Comparison of ENCODE assay signal across 33 cellular contexts in the genomic region with DNA sequence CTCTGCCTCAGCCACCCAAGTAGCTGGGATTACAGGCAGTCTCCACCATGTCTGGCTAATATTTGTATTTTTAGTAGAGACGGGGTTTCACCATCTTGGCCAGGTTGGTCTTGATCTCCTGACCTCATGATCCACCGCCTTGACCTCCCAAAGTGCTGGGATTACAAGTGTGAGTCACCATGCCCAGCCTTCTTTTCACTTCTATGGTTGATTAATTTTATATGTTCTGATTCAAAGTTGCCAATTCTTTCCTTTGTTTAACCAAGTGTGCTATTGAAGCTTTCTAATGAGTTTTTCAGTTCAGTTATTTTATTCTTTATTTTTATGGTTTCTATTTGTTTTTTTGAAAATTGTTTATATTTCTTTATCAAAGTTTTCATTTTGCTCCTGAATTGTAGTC.
DNase-seq lines count a peak whose midpoint lies in the region; ATAC-seq, FAIRE-seq and TF ChIP-seq lines count a peak whose summit lies in the region.
"Had no signal": no experiment of that assay in that cellular context is flagged by ENCODE, and none has a peak within 500 bp of the region (broad histone marks: within the 10 kb centered on the region; RNA-seq: fewer than 3 reads in every experiment).

No MANE protein-coding gene starts in this region.

- no peaks in the 10 kb centered on the region for H3K4me1 ChIP-seq in HepG2 (ENCODE audit: insufficient read depth, low read length)
- H3K4me1 ChIP-seq in right lobe of liver = no peaks in the 10 kb centered on the region
- no peaks in the 10 kb centered on the region for H3K4me1 ChIP-seq in HEK293 (ENCODE audit: control insufficient read depth, insufficient read depth, low read length)
- H3K4me1 ChIP-seq: A549; BE2C; BLaER1; BLaER1 treated with 17β-estradiol and CSF1 and Interleukin-3, amounts not matched to agents 10 nM and 100 nM; Caco-2 had no signal

- H3K36me3 ChIP-seq in HepG2 (replicated peaks in 1 of 2; ENCODE audit: control insufficient read depth in 1 of 2, insufficient read depth in 2 of 2, low read length in 2 of 2) (no peaks in the 10 kb centered on the region), right lobe of liver (no peaks in the 10 kb centered on the region), HEK293 (ENCODE audit: control insufficient read depth in 2 of 2, insufficient read depth in 1 of 2, low read length in 2 of 2) (no peaks in the 10 kb centered on the region)
- H3K36me3 ChIP-seq: BE2C; BLaER1; BLaER1 treated with 17β-estradiol and CSF1 and Interleukin-3, amounts not matched to agents 10 nM and 100 nM had no signal

- POLR2A ChIA-PET in HepG2 (lab: Yijun Ruan, JAX) = no interaction called here
- POLR2A ChIA-PET in HEK293 (lab: Yijun Ruan, JAX) = no interaction called here
- POLR2A ChIA-PET in activated CD4-positive, alpha-beta memory T cell treated with anti-CD3 and anti-CD28 coated beads for 36 hours (lab: Charles Lee) = no interaction called here

- CTCF ChIA-PET in HepG2 (lab: Yijun Ruan, JAX; ENCODE audit: low intra/inter-chr PET ratio, low total read pairs) = no interaction called here
- CTCF ChIA-PET in HEK293 (lab: Yijun Ruan, JAX) = no interaction called here
- CTCF ChIA-PET in activated CD4-positive, alpha-beta memory T cell treated with anti-CD3 and anti-CD28 coated beads for 36 hours (lab: Charles Lee) = no interaction called here

- H3K4me3 ChIP-seq in HepG2 (replicated peaks in 1 of 3; ENCODE audit: insufficient read depth in 1 of 3, low read depth in 2 of 3, low read length in 3 of 3) (no peak overlapping the region), right lobe of liver (no peak overlapping the region), HEK293 (ENCODE audit: low read depth, low read length) (no peak overlapping the region)
- H3K4me3 ChIP-seq: A549; BLaER1; BLaER1 treated with 17β-estradiol and CSF1 and Interleukin-3, amounts not matched to agents 10 nM and 100 nM had no signal

- intact Hi-C loops in HepG2 (cut with micrococcal nuclease; ENCODE audit: unreplicated experiment) = no loop called here
- intact Hi-C loops in right lobe of liver (cut with DNase I) = no loop called here
- intact Hi-C loops in activated CD4-positive, alpha-beta memory T cell treated with anti-CD3 and anti-CD28 coated beads for 36 hours (cut with micrococcal nuclease) = no loop called here

- no peak for TF ChIP-seq EP300 in HepG2 (IDR thresholded peaks at IDR 0.05; ENCODE audit: low read depth in 2 of 2, low read length in 2 of 2)
- no peak for TF ChIP-seq EP300 in HepG2 (CRISPR knock-in tag; IDR thresholded peaks at IDR 0.05; ENCODE audit: borderline replicate concordance)

- ATAC-seq in HepG2 = no peak
- ATAC-seq in right lobe of liver = no peak
- ATAC-seq: A549; CD8-positive, alpha-beta T cell had no signal

- H2AFZ ChIP-seq in HepG2 (ENCODE audit: low read length) = no peak overlapping the region

- H3K4me3 Mint-ChIP-seq in activated CD4-positive, alpha-beta memory T cell treated with anti-CD3 and anti-CD28 coated beads for 36 hours = no peak overlapping the region
- H3K4me3 Mint-ChIP-seq: B cell; CD14-positive monocyte; CD4-positive, alpha-beta memory T cell; CD4-positive, alpha-beta T cell; CD4-positive, CD25-positive, alpha-beta regulatory T cell; CD8-positive, alpha-beta memory T cell; CD8-positive, alpha-beta T cell had no signal

- no peaks in the 10 kb centered on the region for H3K4me1 Mint-ChIP-seq in activated CD4-positive, alpha-beta memory T cell treated with anti-CD3 and anti-CD28 coated beads for 36 hours (ENCODE audit: low read depth)
- H3K4me1 Mint-ChIP-seq: B cell; CD14-positive monocyte; CD4-positive, alpha-beta memory T cell; CD4-positive, CD25-positive, alpha-beta regulatory T cell; CD8-positive, alpha-beta memory T cell had no signal

- no peaks in the 10 kb centered on the region for H4K20me1 ChIP-seq in HepG2 (ENCODE audit: insufficient read depth, low read length)
- H4K20me1 ChIP-seq: BLaER1; BLaER1 treated with 17β-estradiol and CSF1 and Interleukin-3, amounts not matched to agents 10 nM and 100 nM had no signal

- H3K4me2 ChIP-seq in HepG2 (ENCODE audit: low read depth, low read length) = no peak overlapping the region
- H3K4me2 ChIP-seq: A549; BLaER1; BLaER1 treated with 17β-estradiol and CSF1 and Interleukin-3, amounts not matched to agents 10 nM and 100 nM had no signal

- H3K27me3 ChIP-seq in HepG2 (ENCODE audit: control insufficient read depth in 1 of 2, insufficient read depth in 2 of 2, low read length in 2 of 2) = no peaks in the 10 kb centered on the region
- no peaks in the 10 kb centered on the region for H3K27me3 ChIP-seq in right lobe of liver
- H3K27me3 ChIP-seq: BE2C; BLaER1; BLaER1 treated with 17β-estradiol and CSF1 and Interleukin-3, amounts not matched to agents 10 nM and 100 nM had no signal

- H3K9me3 ChIP-seq in HepG2 (ENCODE audit: low read length) (peaks cover 22% of the 10 kb centered on the region; the same call in 1 of the 2 replicates), right lobe of liver (no peaks in the 10 kb centered on the region), HEK293 (ENCODE audit: control insufficient read depth, insufficient read depth, low read depth, low read length) (no peaks in the 10 kb centered on the region)
- H3K9me3 ChIP-seq: A549, BE2C had no signal

- TF ChIP-seq RAD21 in HepG2 (CRISPR knock-in tag; IDR thresholded peaks at IDR 0.05) = no peak

- TF ChIP-seq CTCF in HepG2 (CRISPR knock-in tag; IDR thresholded peaks at IDR 0.05) (no peak), right lobe of liver (IDR thresholded peaks at IDR 0.05) (no peak), HEK293 (tag by site-specific recombination; IDR thresholded peaks at IDR 0.05) (no peak)

- no peak for FAIRE-seq in HepG2 (lab: Jason Lieb, UNC)
- FAIRE-seq: A204.1, A549, D721Med had no signal

- in situ Hi-C loops in HepG2 (cut with HindIII; ENCODE audit: extremely low pct_ligation_motif_present, low pct_unique_long_range_greater_than_20kb) = no loop called here

- no peak overlapping the region for H3K9ac ChIP-seq in HepG2 (ENCODE audit: insufficient read depth, low read depth, low read length)
- H3K9ac ChIP-seq: BLaER1; BLaER1 treated with 17β-estradiol and CSF1 and Interleukin-3, amounts not matched to agents 10 nM and 100 nM had no signal

- DNase-seq in HepG2 (ENCODE audit: low spot score) (no peak), right lobe of liver (no peak)
- DNase-seq in activated CD4-positive, alpha-beta memory T cell treated with anti-CD3 and anti-CD28 coated beads for 36 hours = no peak
- DNase-seq: 8988T; ACHN; AML-193; BE2C; C1 segment of cervical spinal cord; Caco-2; Calu3; CD4-positive, alpha-beta memory T cell; CD4-positive, alpha-beta T cell; CD4-positive, CD25-positive, alpha-beta regulatory T cell; CD8-positive, alpha-beta memory T cell; CD8-positive, alpha-beta T cell; COR-L47; DMS 273 treated with DMSO at 0.1 percent for 48 hours; DMS153; DMS53; DMS79; DMS79 treated with DMSO at 0.1 percent for 48 hours; DND-41; EL had no signal

- TF ChIP-seq POLR2A in HepG2 (IDR thresholded peaks at IDR 0.05; ENCODE audit: insufficient read depth in 1 of 2, low read depth in 2 of 2, low read length in 2 of 2) (no peak), right lobe of liver (IDR thresholded peaks at IDR 0.05) (no peak)

- no peaks in the 10 kb centered on the region for H3K79me2 ChIP-seq in HepG2 (ENCODE audit: insufficient read depth, low read length)

- H3K9me3 Mint-ChIP-seq in activated CD4-positive, alpha-beta memory T cell treated with anti-CD3 and anti-CD28 coated beads for 36 hours = peaks cover 20% of the 10 kb centered on the region

- 11% methylated on average over 2 of the region's 2 CpGs for WGBS in HepG2 (ENCODE audit: low lambda C conversion rate)
- WGBS in right lobe of liver (ENCODE audit: insufficient coverage, low coverage, low lambda C conversion rate, missing lambda C conversion rate) = 82% methylated on average over 2 of the region's 2 CpGs

- no peaks in the 10 kb centered on the region for H3K36me3 Mint-ChIP-seq in activated CD4-positive, alpha-beta memory T cell treated with anti-CD3 and anti-CD28 coated beads for 36 hours
- H3K36me3 Mint-ChIP-seq: CD14-positive monocyte; CD4-positive, alpha-beta memory T cell; CD4-positive, CD25-positive, alpha-beta regulatory T cell; CD8-positive, alpha-beta memory T cell; CD8-positive, alpha-beta T cell had no signal

- H3K27ac Mint-ChIP-seq in activated CD4-positive, alpha-beta memory T cell treated with anti-CD3 and anti-CD28 coated beads for 36 hours = no peak overlapping the region
- H3K27ac Mint-ChIP-seq: B cell; CD4-positive, alpha-beta memory T cell; CD4-positive, alpha-beta T cell; CD4-positive, CD25-positive, alpha-beta regulatory T cell; CD8-positive, alpha-beta memory T cell; CD8-positive, alpha-beta T cell had no signal

- no TSS peak for BruUV-seq in HepG2 (replicated peaks; lab: Mats Ljungman, UMichigan)

- no peaks in the 10 kb centered on the region for H3K27me3 Mint-ChIP-seq in activated CD4-positive, alpha-beta memory T cell treated with anti-CD3 and anti-CD28 coated beads for 36 hours
- H3K27me3 Mint-ChIP-seq: B cell; CD4-positive, alpha-beta memory T cell; CD4-positive, alpha-beta T cell; CD4-positive, CD25-positive, alpha-beta regulatory T cell; CD8-positive, alpha-beta memory T cell had no signal

- no peak overlapping the region for H3K27ac ChIP-seq in HepG2 (ENCODE audit: extremely low read length, insufficient read depth, low read length)
- H3K27ac ChIP-seq in right lobe of liver = no peak overlapping the region
- no peak overlapping the region for H3K27ac ChIP-seq in HEK293 (ENCODE audit: extremely low read depth, low read depth, low read length)
- H3K27ac ChIP-seq: 22Rv1; A549; BLaER1; BLaER1 treated with 17β-estradiol and CSF1 and Interleukin-3, amounts not matched to agents 10 nM and 100 nM; C4-2B had no signal

TF ChIP-seq in HepG2, 621 proteins besides CTCF, POLR2A, EP300 and RAD21:
- TF ChIP-seq TOE1 (CRISPR knock-in tag; IDR thresholded peaks at IDR 0.05) (no peak), ZNF160 (CRISPR knock-in tag; IDR thresholded peaks at IDR 0.05) (peak; percentile 99)

TF ChIP-seq in HEK293, 187 proteins besides CTCF, POLR2A, EP300 and RAD21:
- TF ChIP-seq ZNF274 (IDR thresholded peaks at IDR 0.05; ENCODE audit: low read length) = no peak
- TF ChIP-seq ZNF274 (tag by site-specific recombination; IDR thresholded peaks at IDR 0.05; ENCODE audit: borderline replicate concordance) = no peak
- TF ChIP-seq SETDB1 (IDR thresholded peaks at IDR 0.05; ENCODE audit: insufficient read length, low read length) = peak; percentile 52

Comparison
In these comparisons a context has a peak if more than half of its experiments do, and no peak if none do; other contexts are left out.
1. Of the 63 proteins assayed by ChIP-seq in both HepG2 and HEK293: peak only in HepG2: none; only in HEK293: SETDB1; in both: none; in neither: 62.